19 cellular contexts compared by ENCODE assay signal in genomic region chr21:27507695-27508094, GRCh38.
"Had no signal": no experiment of that assay in that cellular context is flagged by ENCODE, and none has a peak within 500 bp of the region (broad histone marks: within the 10 kb centered on the region; RNA-seq: fewer than 3 reads in every experiment).

No MANE protein-coding gene starts in this region.

- ATAC-seq: activated T-cell treated with anti-CD3 and anti-CD28 coated beads, Interleukin-2, amount 50 U/mL, for 4 hours; T-cell had no signal

- H3K27ac ChIP-seq: SK-N-MC, VCaP had no signal

- H3K4me3 ChIP-seq: SK-N-MC had no signal

- DNase-seq: activated CD4-positive, alpha-beta memory T cell treated with anti-CD3 and anti-CD28 coated beads for 36 hours; activated CD4-positive, alpha-beta T cell treated with anti-CD3 and anti-CD28 coated beads, Interleukin-2, amount 10 ng/mL, durations not matched to agents 7 days and 5 days; activated CD4-positive, CD25-positive, alpha-beta regulatory T cell; activated CD8-positive, alpha-beta memory T cell treated with anti-CD3 and anti-CD28 coated beads for 24 hours; activated effector memory CD4-positive, alpha-beta T cell treated with anti-CD3 and anti-CD28 coated beads, Interleukin-2, amount 50 U/mL, for 16 hours; activated naive CD4-positive, alpha-beta T cell treated with anti-CD3 and anti-CD28 coated beads for 36 hours; activated T-cell treated with anti-CD3 and anti-CD28 coated beads, Interleukin-2, amount 50 U/mL, for 4 hours; central memory CD4-positive, alpha-beta T cell; NCI-H1092; NCI-H1417; NCI-H2029; NCI-H345; NCI-H510A; NCI-H526 treated with DMSO at 0.1 percent for 48 hours; NCI-H82; T-cell; T-helper 2 cell had no signal
